In the genomic region with DNA sequence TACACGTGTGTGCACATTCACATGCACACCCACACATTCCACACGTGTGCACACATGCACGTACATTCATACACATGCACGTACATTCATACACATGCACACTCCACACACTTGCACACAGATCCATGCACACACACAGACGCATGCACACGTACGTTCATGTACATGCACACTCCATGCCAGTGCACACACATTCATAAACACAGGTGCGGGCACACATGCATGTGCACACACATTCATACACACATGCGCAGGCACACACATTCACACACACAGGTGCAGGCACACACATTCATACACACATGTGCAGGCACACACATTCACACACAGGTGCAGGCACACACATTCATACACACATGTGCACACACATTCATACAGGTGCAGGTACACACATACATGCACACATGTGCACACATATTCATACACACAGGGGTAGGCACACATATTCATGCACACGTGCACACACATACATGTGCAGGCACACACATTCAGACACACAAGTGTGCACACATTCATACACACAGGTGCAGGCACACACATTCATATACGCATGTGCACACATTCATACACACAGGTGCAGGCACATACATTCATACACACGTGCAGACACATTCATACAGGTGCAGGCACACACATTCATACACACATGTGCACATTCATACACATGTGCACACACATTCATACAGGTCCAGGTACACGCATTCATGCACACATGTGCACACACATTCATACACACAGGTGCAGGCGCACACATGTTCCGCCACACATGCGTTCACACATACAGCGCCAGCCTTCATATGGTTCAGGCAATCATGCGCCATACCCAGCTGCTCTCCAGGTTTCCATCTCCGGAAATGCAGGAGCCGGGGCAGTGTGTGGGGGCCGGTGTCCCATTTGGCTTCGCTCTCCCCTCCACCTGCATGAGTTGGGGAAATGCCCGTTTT, we compare ENCODE assay signal across 1 cellular context.
TF ChIP-seq lines count a peak whose summit lies in the region.

No MANE protein-coding gene starts in this region.

TF ChIP-seq in WTC11, 78 proteins besides CTCF, POLR2A, EP300 and RAD21:
- TF ChIP-seq NFE2L1 (CRISPR knock-in tag; IDR thresholded peaks at IDR 0.05) (peak; percentile 15; the same call in 1 of the 2 replicates), TCF7 (CRISPR knock-in tag; IDR thresholded peaks at IDR 0.05; ENCODE audit: low read depth) (no peak)
TF ChIP-seq in WTC11: peak in this region for 1.
